ENCODE assay signal across 1 cellular context in genomic region chr16:69779724-69780123, GRCh38.
TF ChIP-seq lines count a peak whose summit lies in the region.

No MANE protein-coding gene starts in this region.

TF ChIP-seq in SK-N-SH treated with all-trans-retinoic acid at 6 μM for 48 hours, 23 proteins besides CTCF, POLR2A, EP300 and RAD21 (continued from another document):
- TF ChIP-seq ZNF70 (CRISPR knock-in tag; IDR thresholded peaks at IDR 0.05) = no peak
- no peak for TF ChIP-seq ZC3H10 (CRISPR knock-in tag; IDR thresholded peaks at IDR 0.05)
- peak; percentile 57; the same call in 1 of the 2 replicates for TF ChIP-seq TSHZ2 (CRISPR knock-in tag; IDR thresholded peaks at IDR 0.05)
- TF ChIP-seq GLIS3 (CRISPR knock-in tag; IDR thresholded peaks at IDR 0.05) = no peak
